Comparison of ENCODE assay signal across 7 cellular contexts in the genomic region with DNA sequence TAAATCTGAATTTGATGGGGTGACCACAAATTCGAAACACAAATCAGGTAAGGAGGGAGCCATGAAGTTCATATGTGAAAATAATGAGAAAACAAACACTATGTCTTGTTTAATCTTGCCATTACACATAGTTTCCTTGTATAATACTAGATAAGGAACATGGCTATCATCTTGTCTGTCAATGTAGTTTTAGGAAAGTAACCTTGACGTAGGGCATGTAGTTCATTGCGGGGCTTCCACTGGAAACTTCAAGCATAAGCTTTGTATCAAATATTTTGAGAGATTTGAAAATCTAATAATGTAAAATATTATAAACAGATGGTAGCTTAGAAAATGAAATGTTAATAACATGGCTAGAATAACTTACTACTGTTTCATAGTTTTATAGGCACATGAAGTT.
"Had no signal": no experiment of that assay in that cellular context is flagged by ENCODE, and none has a peak within 500 bp of the region (broad histone marks: within the 10 kb centered on the region; RNA-seq: fewer than 3 reads in every experiment).

No MANE protein-coding gene starts in this region.

- H2AFZ ChIP-seq: GM23248 had no signal

- DNase-seq: GM23248, GOT3, H9, HCEC 1CT, IMR-90 had no signal

- H3K27ac ChIP-seq: GM23248 had no signal

- H3K4me3 ChIP-seq: GM23248, K562 had no signal

- H3K9ac ChIP-seq: GM23248 had no signal

- H3K4me3 Mint-ChIP-seq: H9 had no signal

- ATAC-seq: K562 had no signal

- H3K27ac Mint-ChIP-seq: H9 had no signal

- FAIRE-seq: HTR-8/SVneo had no signal
